In genomic region chr2:99088017-99088416, GRCh38 we compare ENCODE assay signal across 15 cellular contexts. TPM values are rescaled to one million over a fixed set of nuclear protein-coding genes. Genes with fewer than 3 reads are reported as not detected.
A peak's percentile ranks its signal among the peaks of the same experiment; 100 is the strongest.
DNase-seq lines count a peak whose midpoint lies in the region; ATAC-seq and TF ChIP-seq lines count a peak whose summit lies in the region.
"Had no signal": no experiment of that assay in that cellular context is flagged by ENCODE, and none has a peak within 500 bp of the region (broad histone marks: within the 10 kb centered on the region; RNA-seq: fewer than 3 reads in every experiment).

No MANE protein-coding gene starts in this region.

- DNase-seq in activated CD4-positive, CD25-positive, alpha-beta regulatory T cell treated with anti-CD3 and anti-CD28 coated beads, Interleukin-2, amount 50 U/mL, for 72 hours = no peak
- peak; percentile 62 for DNase-seq in NB4 (ENCODE audit: low read depth)
- no peak for DNase-seq in Caco-2
- DNase-seq in posterior cingulate gyrus = no peak
- DNase-seq in G401 (ENCODE audit: low spot score) = no peak
- DNase-seq in activated CD4-positive, alpha-beta memory T cell treated with anti-CD3 and anti-CD28 coated beads for 36 hours = no peak
- DNase-seq: activated CD4-positive, alpha-beta T cell treated with anti-CD3 and anti-CD28 coated beads, Interleukin-2, amount 50 U/mL, for 1 hour; adrenal gland; CD8-positive, alpha-beta memory T cell; left cardiac atrium; NCI-H1092; ovary; T-cell had no signal

- TF ChIP-seq POLR2A in NB4 (IDR thresholded peaks at IDR 0.05; ENCODE audit: extremely low read depth, insufficient read length) = no peak

- TF ChIP-seq CTCF in NB4 (IDR thresholded peaks at IDR 0.05; ENCODE audit: low read depth, low read length) = no peak
- TF ChIP-seq CTCF in Caco-2 (IDR thresholded peaks at IDR 0.05; ENCODE audit: insufficient read depth in 1 of 2, low read depth in 1 of 2, low read length in 1 of 2, severe bottlenecking in 1 of 2, unreplicated experiment in 1 of 2) = no peak

- BruUV-seq in Caco-2 (replicated peaks; lab: Mats Ljungman, UMichigan) = no TSS peak

- peaks cover 6% of the 10 kb centered on the region for H3K27me3 Mint-ChIP-seq in Caco-2 (ENCODE audit: insufficient read depth, unreplicated experiment)
- H3K27me3 Mint-ChIP-seq in activated CD4-positive, alpha-beta memory T cell treated with anti-CD3 and anti-CD28 coated beads for 36 hours = peaks cover 8% of the 10 kb centered on the region

- no peaks in the 10 kb centered on the region for H3K9me3 ChIP-seq in Caco-2
- H3K9me3 ChIP-seq: adrenal gland, ovary had no signal

- H3K27ac Mint-ChIP-seq in Caco-2 (ENCODE audit: unreplicated experiment) = no peak overlapping the region
- H3K27ac Mint-ChIP-seq in activated CD4-positive, alpha-beta memory T cell treated with anti-CD3 and anti-CD28 coated beads for 36 hours = no peak overlapping the region
- H3K27ac Mint-ChIP-seq: T-cell had no signal

- no peaks in the 10 kb centered on the region for H3K9me3 Mint-ChIP-seq in Caco-2 (ENCODE audit: unreplicated experiment)
- H3K9me3 Mint-ChIP-seq in activated CD4-positive, alpha-beta memory T cell treated with anti-CD3 and anti-CD28 coated beads for 36 hours = no peaks in the 10 kb centered on the region
- H3K9me3 Mint-ChIP-seq: T-cell had no signal

- intact Hi-C loops in Caco-2 (cut with micrococcal nuclease; ENCODE audit: unreplicated experiment) = loop anchor here (5.0 to 10.0 kb wide), 3 partner anchors 109 to 317 kb away; partner anchors contain the start of genes EIF5B and TXNDC9
- intact Hi-C loops in posterior cingulate gyrus (cut with DNase I) = loop anchor here (10.0 kb wide), 1 partner anchor 397 kb away; no protein-coding TSS in a partner anchor
- intact Hi-C loops in activated CD4-positive, alpha-beta memory T cell treated with anti-CD3 and anti-CD28 coated beads for 36 hours (cut with micrococcal nuclease) = no loop called here

- no peaks in the 10 kb centered on the region for H3K27me3 ChIP-seq in Caco-2 (replicated peaks; ENCODE audit: control insufficient read depth, insufficient read depth, low read length)
- H3K27me3 ChIP-seq: adrenal gland, ovary had no signal

- in situ Hi-C loops in G401 (cut with HindIII; ENCODE audit: low sequenced_read_pairs) = no loop called here

- CTCF ChIA-PET in Caco-2 (lab: Charles Lee) = no interaction called here
- CTCF ChIA-PET in activated CD4-positive, alpha-beta memory T cell treated with anti-CD3 and anti-CD28 coated beads for 36 hours (lab: Charles Lee) = interaction anchor here (0.6 kb wide), 1 partner anchor 442 kb away, joined by 4 read pairs; no protein-coding TSS in a partner anchor

- no peaks in the 10 kb centered on the region for H3K4me1 Mint-ChIP-seq in Caco-2 (ENCODE audit: low read depth, unreplicated experiment)
- peaks cover 3% of the 10 kb centered on the region for H3K4me1 Mint-ChIP-seq in activated CD4-positive, alpha-beta memory T cell treated with anti-CD3 and anti-CD28 coated beads for 36 hours (ENCODE audit: low read depth)

- H3K4me3 ChIP-seq in NB4 (ENCODE audit: low read depth, low read length) (no peak overlapping the region), Caco-2 (ENCODE audit: low read depth, low read length) (no peak overlapping the region)
- H3K4me3 ChIP-seq: adrenal gland, ovary had no signal

- POLR2A ChIA-PET in Caco-2 (lab: Charles Lee) = no interaction called here
- POLR2A ChIA-PET in activated CD4-positive, alpha-beta memory T cell treated with anti-CD3 and anti-CD28 coated beads for 36 hours (lab: Charles Lee) = no interaction called here

- no peaks in the 10 kb centered on the region for H3K36me3 ChIP-seq in Caco-2 (ENCODE audit: control insufficient read depth, insufficient read depth, low read length)
- H3K36me3 ChIP-seq: adrenal gland, ovary had no signal

- no peaks in the 10 kb centered on the region for H3K4me1 ChIP-seq in Caco-2
- H3K4me1 ChIP-seq: adrenal gland had no signal

- no peaks in the 10 kb centered on the region for H3K36me3 Mint-ChIP-seq in Caco-2 (ENCODE audit: insufficient read depth, unreplicated experiment)
- H3K36me3 Mint-ChIP-seq in activated CD4-positive, alpha-beta memory T cell treated with anti-CD3 and anti-CD28 coated beads for 36 hours = peaks cover 5% of the 10 kb centered on the region

- H3K4me3 Mint-ChIP-seq in Caco-2 (ENCODE audit: unreplicated experiment) = no peak overlapping the region
- H3K4me3 Mint-ChIP-seq in activated CD4-positive, alpha-beta memory T cell treated with anti-CD3 and anti-CD28 coated beads for 36 hours = no peak overlapping the region
- H3K4me3 Mint-ChIP-seq: CD8-positive, alpha-beta memory T cell; T-cell had no signal

- peak; percentile 53 to 55 for ATAC-seq in activated CD4-positive, CD25-positive, alpha-beta regulatory T cell treated with anti-CD3 and anti-CD28 coated beads, Interleukin-2, amount 50 U/mL, for 24 hours
- peak; percentile 55 for ATAC-seq in HG02884 (IDR thresholded peaks at IDR 0.05; ENCODE audit: unreplicated experiment)
- ATAC-seq: left cardiac atrium, T-cell had no signal

RNA-seq across cellular contexts. Expression of gene C2orf15, which starts 53.5 kb away (rescaled TPM):
- 11.3 and 12.5 TPM in 2 replicates for total RNA-seq in Caco-2 (2022)
- total RNA-seq in G401 (2014; rRNA removed; shearing (Covaris generic)) = 2.4 TPM in 1 of 2 replicates, not detected in the other
- under 1 TPM; 0.48 to 0.50 TPM for total RNA-seq in activated CD4-positive, alpha-beta memory T cell treated with anti-CD3 and anti-CD28 coated beads for 36 hours
